ENCODE assay signal across 34 cellular contexts in the genomic region with DNA sequence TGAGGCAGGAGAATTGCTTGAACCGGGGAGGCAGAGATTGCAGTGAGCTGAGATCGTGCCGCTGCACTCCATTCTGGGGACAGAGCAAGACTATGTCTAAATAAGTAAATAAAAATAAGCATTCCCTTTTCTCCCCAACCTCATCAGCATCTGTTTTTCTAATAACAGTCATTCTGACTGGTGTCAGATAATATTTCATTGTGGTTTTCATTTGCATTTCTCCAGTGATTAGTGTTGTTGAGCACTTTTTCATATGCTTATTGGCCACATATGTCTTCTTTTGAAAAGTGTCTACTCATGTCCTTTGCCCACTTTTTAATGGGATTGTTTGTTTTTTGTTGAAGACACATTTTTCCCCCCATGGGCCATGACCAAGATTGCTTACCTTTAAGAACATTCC.
"Had no signal": no experiment of that assay in that cellular context is flagged by ENCODE, and none has a peak within 500 bp of the region (broad histone marks: within the 10 kb centered on the region; RNA-seq: fewer than 3 reads in every experiment).

No MANE protein-coding gene starts in this region.

- H2AFZ ChIP-seq: hepatocyte had no signal

- FAIRE-seq: endometrium, endothelial cell of umbilical vein had no signal

- H3K27me3 Mint-ChIP-seq: activated B cell treated with CpG ODN at 0.5 μM for 24 hours; activated CD8-positive, alpha-beta T cell treated with anti-CD3 and anti-CD28 coated beads for 36 hours; activated naive CD8-positive, alpha-beta T cell; activated T-helper 17 cell treated with anti-CD3 and anti-CD28 coated beads, Interleukin-2, amount 50 U/mL, for 72 hours; T-helper 17 cell had no signal

- H3K4me1 Mint-ChIP-seq: activated B cell treated with CpG ODN at 0.5 μM for 24 hours; activated T-helper 17 cell treated with anti-CD3 and anti-CD28 coated beads, Interleukin-2, amount 50 U/mL, for 72 hours; T-helper 17 cell had no signal

- DNase-seq: activated B cell treated with CpG ODN at 0.5 μM for 24 hours; activated CD4-positive, alpha-beta T cell treated with anti-CD3 and anti-CD28 coated beads for 48 hours; activated CD4-positive, alpha-beta T cell treated with anti-CD3 and anti-CD28 coated beads, Interleukin-2, amount 50 U/mL, for 1 hour; activated CD4-positive, alpha-beta T cell treated with anti-CD3 and anti-CD28 coated beads, Interleukin-2, amount 50 U/mL, for 48 hours; activated CD8-positive, alpha-beta memory T cell treated with anti-CD3 and anti-CD28 coated beads for 24 hours; activated CD8-positive, alpha-beta T cell treated with anti-CD3 and anti-CD28 coated beads for 36 hours; activated effector memory CD4-positive, alpha-beta T cell treated with Interleukin-2 at 50 U/mL for 16 hours; activated gamma-delta T cell treated with Interleukin-2 at 50 U/mL for 16 hours; activated naive CD4-positive, alpha-beta T cell treated with anti-CD3 and anti-CD28 coated beads, Interleukin-2, amount 50 U/mL, for 16 hours; activated naive CD4-positive, alpha-beta T cell treated with Interleukin-2 at 50 U/mL for 16 hours; activated T-cell treated with anti-CD3 and anti-CD28 coated beads, Interleukin-2, amount 50 U/mL, for 4 hours; amniotic stem cell; anterior cingulate cortex; body of pancreas; central memory CD4-positive, alpha-beta T cell; cerebellar nuclear complex; colonic mucosa; effector CD8-positive, alpha-beta T cell; esophagus squamous epithelium; foreskin melanocyte; heart right ventricle; T-helper 17 cell; T1000; WERI-Rb-1 had no signal

- H3K4me1 ChIP-seq: body of pancreas, colonic mucosa, esophagus squamous epithelium, gastroesophageal sphincter had no signal

- H3K36me3 Mint-ChIP-seq: activated naive CD8-positive, alpha-beta T cell had no signal

- H3K9me3 ChIP-seq: body of pancreas, colonic mucosa, esophagus squamous epithelium, gastroesophageal sphincter had no signal

- H3K79me2 ChIP-seq: hepatocyte had no signal

- H3K36me3 ChIP-seq: cardiac muscle cell, colonic mucosa, esophagus squamous epithelium, gastroesophageal sphincter, heart right ventricle, WERI-Rb-1 had no signal

- H3K4me3 Mint-ChIP-seq: activated B cell treated with CpG ODN at 0.5 μM for 24 hours; activated CD8-positive, alpha-beta T cell treated with anti-CD3 and anti-CD28 coated beads for 36 hours; activated naive CD8-positive, alpha-beta T cell; activated T-cell treated with anti-CD3 and anti-CD28 coated beads, Interleukin-2, amount 50 U/mL, for 4 hours; activated T-helper 17 cell treated with anti-CD3 and anti-CD28 coated beads, Interleukin-2, amount 50 U/mL, for 72 hours; T-helper 17 cell; T-helper 2 cell treated with Interferon-gamma antibody and Interleukin-4, amounts not matched to agents 5 μg/mL and 100 μg/mL, for 36 hours had no signal

- H3K4me2 ChIP-seq: hepatocyte had no signal

- ATAC-seq: activated CD4-positive, CD25-positive, alpha-beta regulatory T cell treated with anti-CD3 and anti-CD28 coated beads, Interleukin-2, amount 50 U/mL, for 24 hours; activated CD8-positive, alpha-beta T cell treated with anti-CD3 and anti-CD28 coated beads for 36 hours; activated T-cell treated with anti-CD3 and anti-CD28 coated beads, Interleukin-2, amount 50 U/mL, for 4 hours; activated T-helper 17 cell treated with anti-CD3 and anti-CD28 coated beads, Interleukin-2, amount 50 U/mL, for 72 hours; body of pancreas; gastroesophageal sphincter; heart right ventricle; T-helper 17 cell had no signal

- H3K9me3 Mint-ChIP-seq: activated B cell treated with CpG ODN at 0.5 μM for 24 hours; activated CD8-positive, alpha-beta T cell treated with anti-CD3 and anti-CD28 coated beads for 36 hours; activated T-cell treated with anti-CD3 and anti-CD28 coated beads, Interleukin-2, amount 50 U/mL, for 4 hours had no signal

- H3K27me3 ChIP-seq: body of pancreas, cardiac muscle cell, colonic mucosa, esophagus squamous epithelium, gastroesophageal sphincter, heart right ventricle, hepatocyte had no signal

- H3K4me3 ChIP-seq: body of pancreas, cardiac muscle cell, colonic mucosa, esophagus squamous epithelium, gastroesophageal sphincter, heart right ventricle, hepatocyte had no signal

- H3K27ac ChIP-seq: body of pancreas, cardiac muscle cell, colonic mucosa, epithelial cell of prostate, esophagus squamous epithelium, gastroesophageal sphincter, heart right ventricle, hepatocyte, WERI-Rb-1 had no signal

- H3K27ac Mint-ChIP-seq: activated B cell treated with CpG ODN at 0.5 μM for 24 hours; activated CD8-positive, alpha-beta T cell treated with anti-CD3 and anti-CD28 coated beads for 36 hours; activated naive CD8-positive, alpha-beta T cell; activated T-helper 17 cell treated with anti-CD3 and anti-CD28 coated beads, Interleukin-2, amount 50 U/mL, for 72 hours; T-helper 17 cell; T-helper 2 cell treated with Interferon-gamma antibody and Interleukin-4, amounts not matched to agents 5 μg/mL and 100 μg/mL, for 36 hours had no signal
